16 cellular contexts compared by ENCODE assay signal in genomic region chr3:113629941-113630340, GRCh38.
DNase-seq lines count a peak whose midpoint lies in the region; ATAC-seq lines count a peak whose summit lies in the region.
"Had no signal": no experiment of that assay in that cellular context is flagged by ENCODE, and none has a peak within 500 bp of the region (broad histone marks: within the 10 kb centered on the region; RNA-seq: fewer than 3 reads in every experiment).

No MANE protein-coding gene starts in this region.

- peaks cover 43 to 65% of the 10 kb centered on the region in 2 donors for H3K4me1 Mint-ChIP-seq in stimulated activated naive B cell treated with anti-CD40 and anti-IgM and Interleukin-4, amounts not matched to agents 10 μg/mL and 1 μg/mL and 100 μg/mL, for 72 hours
- no peaks in the 10 kb centered on the region for H3K4me1 Mint-ChIP-seq in CD8-positive, alpha-beta memory T cell

- no peaks in the 10 kb centered on the region for H3K27me3 ChIP-seq in adipocyte (replicated peaks; ENCODE audit: control insufficient read depth, insufficient read depth, low read length)
- no peaks in the 10 kb centered on the region for H3K27me3 ChIP-seq in muscle layer of duodenum (ENCODE audit: low read depth, low read length)
- H3K27me3 ChIP-seq in CD8-positive, alpha-beta memory T cell (ENCODE audit: insufficient read depth, low read length, poor library complexity, severe bottlenecking) = no peaks in the 10 kb centered on the region
- H3K27me3 ChIP-seq: pancreas had no signal

- H3K4me1 ChIP-seq in adipocyte (ENCODE audit: control insufficient read depth, insufficient read depth, low read length) = peaks cover 2% of the 10 kb centered on the region
- H3K4me1 ChIP-seq in muscle layer of duodenum (ENCODE audit: control insufficient read depth in 1 of 2, insufficient read depth in 2 of 2, low read length in 2 of 2) = peaks cover 0 to 16% of the 10 kb centered on the region in 2 donors
- no peaks in the 10 kb centered on the region for H3K4me1 ChIP-seq in CD8-positive, alpha-beta memory T cell (ENCODE audit: insufficient read depth, low read length)
- H3K4me1 ChIP-seq: pancreas had no signal

- peak overlapping the region; percentile 16 for H3K27ac ChIP-seq in muscle layer of duodenum (ENCODE audit: low read length)
- no peak overlapping the region for H3K27ac ChIP-seq in CD8-positive, alpha-beta memory T cell (ENCODE audit: low read depth, low read length)
- H3K27ac ChIP-seq: C4-2B, left ventricle myocardium inferior, pancreas had no signal

- no peak overlapping the region for H3K9ac ChIP-seq in adipocyte (ENCODE audit: low read length)

- H3K36me3 Mint-ChIP-seq in stimulated activated naive B cell treated with anti-CD40 and anti-IgM and Interleukin-4, amounts not matched to agents 10 μg/mL and 1 μg/mL and 100 μg/mL, for 72 hours = peaks cover 39 to 52% of the 10 kb centered on the region in 2 donors
- peaks cover 12 to 56% (median 26%) of the 10 kb centered on the region in 3 donors for H3K36me3 Mint-ChIP-seq in CD8-positive, alpha-beta memory T cell
- H3K36me3 Mint-ChIP-seq: WTC11 had no signal

- H3K36me3 ChIP-seq in adipocyte (ENCODE audit: control insufficient read depth, insufficient read depth, low read length, severe bottlenecking) (no peaks in the 10 kb centered on the region), muscle layer of duodenum (ENCODE audit: control insufficient read depth in 1 of 2, insufficient read depth in 2 of 2, low read length in 2 of 2) (no peaks in the 10 kb centered on the region)
- H3K36me3 ChIP-seq in CD8-positive, alpha-beta memory T cell (ENCODE audit: insufficient read depth, low read length) = peaks cover 12% of the 10 kb centered on the region
- H3K36me3 ChIP-seq: left ventricle myocardium inferior, pancreas had no signal

- peak overlapping the region; percentile 75 for H3K27ac Mint-ChIP-seq in stimulated activated naive B cell treated with anti-CD40 and anti-IgM and Interleukin-4, amounts not matched to agents 10 μg/mL and 1 μg/mL and 100 μg/mL, for 72 hours
- H3K27ac Mint-ChIP-seq in CD8-positive, alpha-beta memory T cell = peak overlapping the region in 2 of 8 donors; percentile 7 to 21

- H3K4me3 Mint-ChIP-seq in stimulated activated naive B cell treated with anti-CD40 and anti-IgM and Interleukin-4, amounts not matched to agents 10 μg/mL and 1 μg/mL and 100 μg/mL, for 72 hours = no peak overlapping the region
- no peak overlapping the region for H3K4me3 Mint-ChIP-seq in CD8-positive, alpha-beta memory T cell
- H3K4me3 Mint-ChIP-seq: WTC11 had no signal

- ATAC-seq in stimulated activated naive B cell treated with anti-CD40 and anti-IgM and Interleukin-4, amounts not matched to agents 10 μg/mL and 1 μg/mL and 100 μg/mL, for 72 hours (replicated peaks) = no peak
- ATAC-seq in GM21515 (IDR thresholded peaks at IDR 0.05; ENCODE audit: unreplicated experiment) = no peak
- ATAC-seq: pancreas, WTC11 had no signal

- POLR2A ChIA-PET in CD8-positive, alpha-beta memory T cell (lab: Charles Lee) = no interaction called here

- no peaks in the 10 kb centered on the region for H3K27me3 Mint-ChIP-seq in stimulated activated naive B cell treated with anti-CD40 and anti-IgM and Interleukin-4, amounts not matched to agents 10 μg/mL and 1 μg/mL and 100 μg/mL, for 72 hours
- H3K27me3 Mint-ChIP-seq in CD8-positive, alpha-beta memory T cell = no peaks in the 10 kb centered on the region

- H3K4me3 ChIP-seq in adipocyte (ENCODE audit: low read length) (peak overlapping the region; percentile 28), muscle layer of duodenum (ENCODE audit: low read depth in 1 of 2, low read length in 2 of 2) (peak overlapping the region in 1 of 2 donors; percentile 33)
- no peak overlapping the region for H3K4me3 ChIP-seq in CD8-positive, alpha-beta memory T cell (ENCODE audit: low read length)
- H3K4me3 ChIP-seq: left ventricle myocardium inferior, pancreas had no signal

- CTCF ChIA-PET in CD8-positive, alpha-beta memory T cell (lab: Charles Lee) = no interaction called here

- DNase-seq in NCI-H2029 (lab: John Stamatoyannopoulos, UW) (peak; percentile 86), adipocyte (ENCODE audit: low read depth) (no peak), LoVo (ENCODE audit: low spot score) (no peak), cortex of kidney (lab: John Stamatoyannopoulos, UW) (no peak)
- DNase-seq in stimulated activated naive B cell treated with anti-CD40 and anti-IgM and Interleukin-4, amounts not matched to agents 10 μg/mL and 1 μg/mL and 100 μg/mL, for 72 hours = no peak
- DNase-seq in CD8-positive, alpha-beta memory T cell = no peak
- DNase-seq: activated naive CD4-positive, alpha-beta T cell treated with Interleukin-2 at 50 U/mL for 16 hours; left ventricle myocardium inferior; NCI-H446 treated with DMSO at 0.1 percent for 48 hours; pancreas; stimulated activated CD4-positive, alpha-beta T cell treated with anti-CD3 and anti-CD28 coated beads, Interleukin-1b, Interleukin-23, amount 100 ng/mL, for 48 hours; stimulated activated CD8-positive, alpha-beta memory T cell treated with anti-CD3 and anti-CD28 coated beads, Interleukin-4, amount 100 ng/mL, for 48 hours had no signal

- no peaks in the 10 kb centered on the region for H3K9me3 Mint-ChIP-seq in stimulated activated naive B cell treated with anti-CD40 and anti-IgM and Interleukin-4, amounts not matched to agents 10 μg/mL and 1 μg/mL and 100 μg/mL, for 72 hours
- no peaks in the 10 kb centered on the region for H3K9me3 Mint-ChIP-seq in CD8-positive, alpha-beta memory T cell
- H3K9me3 Mint-ChIP-seq: WTC11 had no signal

- H3K9me3 ChIP-seq in adipocyte (ENCODE audit: control insufficient read depth, low read length) (no peaks in the 10 kb centered on the region), muscle layer of duodenum (ENCODE audit: control insufficient read depth in 1 of 2, low read length in 2 of 2) (no peaks in the 10 kb centered on the region)
- H3K9me3 ChIP-seq in CD8-positive, alpha-beta memory T cell (ENCODE audit: low read length) = no peaks in the 10 kb centered on the region
- H3K9me3 ChIP-seq: left ventricle myocardium inferior, pancreas had no signal
